ENCODE assay signal across 25 cellular contexts in genomic region chr12:1103051-1103450, GRCh38.
DNase-seq lines count a peak whose midpoint lies in the region; ATAC-seq, FAIRE-seq and TF ChIP-seq lines count a peak whose summit lies in the region.
"Had no signal": no experiment of that assay in that cellular context is flagged by ENCODE, and none has a peak within 500 bp of the region (broad histone marks: within the 10 kb centered on the region; RNA-seq: fewer than 3 reads in every experiment).

No MANE protein-coding gene starts in this region.

- H3K27ac Mint-ChIP-seq in activated naive CD4-positive, alpha-beta T cell treated with anti-CD3 and anti-CD28 coated beads, Interleukin-2, amount 10 ng/mL, durations not matched to agents 7 days and 5 days, result peak overlapping the region; percentile 15
- H3K27ac Mint-ChIP-seq in H9, result peak overlapping the region; percentile 9 to 67 (median 20); a peak in 3 of 7 replicates
- peak overlapping the region; percentile 32 for H3K27ac Mint-ChIP-seq in central memory CD8-positive, alpha-beta T cell (ENCODE audit: low read depth)
- no peak overlapping the region for H3K27ac Mint-ChIP-seq in neural progenitor cell

- peaks cover 3% of the 10 kb centered on the region for H3K79me1 ChIP-seq in H9 (ENCODE audit: insufficient read depth, low read depth, low read length, poor library complexity, severe bottlenecking)

- H3K23ac ChIP-seq in H9 (ENCODE audit: insufficient read length, low read depth, low read length), result no peak overlapping the region

- H2BK120ac ChIP-seq in H9 (ENCODE audit: low read depth, low read length, poor library complexity, severe bottlenecking), result no peak overlapping the region

- no peak for ATAC-seq in central memory CD8-positive, alpha-beta T cell (replicated peaks; ENCODE audit: extremely low read depth, poor library complexity, severe bottlenecking)
- ATAC-seq: CD8-positive, alpha-beta T cell had no signal

- H3K27me3 ChIP-seq in H9 (ENCODE audit: insufficient read depth, low read length) (no peaks in the 10 kb centered on the region), neural progenitor cell (no peaks in the 10 kb centered on the region), SK-N-SH (ENCODE audit: insufficient read depth) (no peaks in the 10 kb centered on the region)
- H3K27me3 ChIP-seq: BLaER1 had no signal

- no peaks in the 10 kb centered on the region for H3K79me2 ChIP-seq in H9 (ENCODE audit: insufficient read depth, low read length)
- peaks cover 29% of the 10 kb centered on the region for H3K79me2 ChIP-seq in neural progenitor cell (ENCODE audit: low read depth)
- peaks cover 50% of the 10 kb centered on the region for H3K79me2 ChIP-seq in SK-N-SH (ENCODE audit: insufficient read depth)

- H3T11ph ChIP-seq in H9 (ENCODE audit: low read length), result no peak overlapping the region

- H3K4me2 ChIP-seq in H9 (ENCODE audit: insufficient read depth, insufficient read length, low read length) (no peak overlapping the region), neural progenitor cell (peak overlapping the region; percentile 50), SK-N-SH (no peak overlapping the region)
- H3K4me2 ChIP-seq: BLaER1 had no signal

- DNase-seq in activated naive CD4-positive, alpha-beta T cell treated with anti-CD3 and anti-CD28 coated beads, Interleukin-2, amount 10 ng/mL, durations not matched to agents 7 days and 5 days, result no peak
- DNase-seq in activated naive CD4-positive, alpha-beta T cell treated with anti-CD3 and anti-CD28 coated beads, Interleukin-2, amount 50 U/mL, for 16 hours, result no peak
- no peak for DNase-seq in H9
- DNase-seq in central memory CD8-positive, alpha-beta T cell (ENCODE audit: low spot score in 2 of 2), result no peak
- DNase-seq in neural progenitor cell (ENCODE audit: low spot score), result peak; percentile 65
- no peak for DNase-seq in SK-N-SH
- no peak for DNase-seq in D721Med (ENCODE audit: insufficient read length, low spot score)
- DNase-seq: Caco-2; CD8-positive, alpha-beta T cell; DMS79 treated with DMSO at 0.1 percent for 48 hours; GF-D8; Karpas-422; NCI-H1092 treated with DMSO at 0.1 percent for 48 hours; NCI-H1436 treated with DMSO at 0.1 percent for 48 hours; NCI-H1930; NCI-H2107; NCI-H524; NCI-H748 treated with DMSO at 0.1 percent for 48 hours; NK-92 treated with Interleukin-12 subunit alpha and Interleukin-12 subunit beta, amount 100 ng/mL, for 24 hours; SHP77 had no signal

- H2BK15ac ChIP-seq in H9 (ENCODE audit: low read depth, low read length), result no peak overlapping the region

- H3K23me2 ChIP-seq in H9 (ENCODE audit: insufficient read length, low read depth, low read length, poor library complexity, severe bottlenecking), result no peaks in the 10 kb centered on the region

- no peak overlapping the region for H4K8ac ChIP-seq in H9 (replicated peaks; ENCODE audit: insufficient read length, low read depth, low read length)

- H2BK12ac ChIP-seq in H9 (ENCODE audit: insufficient read length, low read depth, low read length), result no peak overlapping the region

- no peak overlapping the region for H2BK5ac ChIP-seq in H9 (ENCODE audit: insufficient read length, low read length)

- H4K20me1 ChIP-seq in H9 (ENCODE audit: control insufficient read depth, insufficient read depth, insufficient read length) (no peaks in the 10 kb centered on the region), neural progenitor cell (ENCODE audit: low read depth) (peaks cover under 1% of the 10 kb centered on the region), SK-N-SH (ENCODE audit: insufficient read depth) (no peaks in the 10 kb centered on the region)

- no peak for TF ChIP-seq RAD21 in SK-N-SH (IDR thresholded peaks at IDR 0.05; ENCODE audit: low read length)

- no peak overlapping the region for H4K5ac ChIP-seq in H9 (ENCODE audit: insufficient read length, low read depth, low read length)

- no CpG with 5 or more reads among the region's 6 CpGs for WGBS in H9 (ENCODE audit: extremely low coverage, insufficient read length, low lambda C conversion rate)
- 93% methylated on average over 6 of the region's 6 CpGs for WGBS in SK-N-SH (ENCODE audit: low lambda C conversion rate)

- no peak overlapping the region for H3K9ac ChIP-seq in H9 (ENCODE audit: extremely low read depth, insufficient read length, low read length)
- H3K9ac ChIP-seq in neural progenitor cell, result no peak overlapping the region
- no peak overlapping the region for H3K9ac ChIP-seq in SK-N-SH
- H3K9ac ChIP-seq: BLaER1 had no signal

- H3K36me3 Mint-ChIP-seq in activated naive CD4-positive, alpha-beta T cell treated with anti-CD3 and anti-CD28 coated beads, Interleukin-2, amount 10 ng/mL, durations not matched to agents 7 days and 5 days, result peaks cover 2% of the 10 kb centered on the region
- peaks cover 0 to 3% (median 2%) of the 10 kb centered on the region in 3 experiments; a peak in 1 of 7 replicates for H3K36me3 Mint-ChIP-seq in H9 (ENCODE audit: insufficient read depth in 1 of 3, low read depth in 3 of 3)
- H3K36me3 Mint-ChIP-seq in central memory CD8-positive, alpha-beta T cell (ENCODE audit: insufficient read depth), result peaks cover 3% of the 10 kb centered on the region
- no peaks in the 10 kb centered on the region for H3K36me3 Mint-ChIP-seq in neural progenitor cell

- TF ChIP-seq EP300 in SK-N-SH (IDR thresholded peaks at IDR 0.05; ENCODE audit: borderline replicate concordance in 1 of 2, low read depth in 1 of 2, low read length in 1 of 2), result no peak

- H3K4ac ChIP-seq in H9 (ENCODE audit: low read depth, low read length), result no peak overlapping the region

- H3K4me3 Mint-ChIP-seq in activated naive CD4-positive, alpha-beta T cell treated with anti-CD3 and anti-CD28 coated beads, Interleukin-2, amount 10 ng/mL, durations not matched to agents 7 days and 5 days, result no peak overlapping the region
- no peak overlapping the region for H3K4me3 Mint-ChIP-seq in H9
- no peak overlapping the region for H3K4me3 Mint-ChIP-seq in central memory CD8-positive, alpha-beta T cell
- no peak overlapping the region for H3K4me3 Mint-ChIP-seq in neural progenitor cell
- H3K4me3 Mint-ChIP-seq: CD8-positive, alpha-beta T cell had no signal

- H3K9me3 Mint-ChIP-seq in activated naive CD4-positive, alpha-beta T cell treated with anti-CD3 and anti-CD28 coated beads, Interleukin-2, amount 10 ng/mL, durations not matched to agents 7 days and 5 days, result no peaks in the 10 kb centered on the region
- H3K9me3 Mint-ChIP-seq in H9 (no peaks in the 10 kb centered on the region), neural progenitor cell (no peaks in the 10 kb centered on the region)
- H3K9me3 Mint-ChIP-seq in central memory CD8-positive, alpha-beta T cell, result no peaks in the 10 kb centered on the region
- H3K9me3 Mint-ChIP-seq: CD8-positive, alpha-beta T cell had no signal

- H3K27me3 Mint-ChIP-seq in activated naive CD4-positive, alpha-beta T cell treated with anti-CD3 and anti-CD28 coated beads, Interleukin-2, amount 10 ng/mL, durations not matched to agents 7 days and 5 days, result no peaks in the 10 kb centered on the region
- H3K27me3 Mint-ChIP-seq in H9 (ENCODE audit: low read depth), result no peaks in the 10 kb centered on the region
- H3K27me3 Mint-ChIP-seq in central memory CD8-positive, alpha-beta T cell, result no peaks in the 10 kb centered on the region
- no peaks in the 10 kb centered on the region for H3K27me3 Mint-ChIP-seq in neural progenitor cell (ENCODE audit: insufficient read depth, low read depth)

- no peak overlapping the region for H3K14ac ChIP-seq in H9 (ENCODE audit: insufficient read depth, low read length)

- H3K36me3 ChIP-seq in neural progenitor cell (no peaks in the 10 kb centered on the region), SK-N-SH (replicated peaks in 1 of 2; ENCODE audit: control insufficient read depth in 1 of 2, insufficient read depth in 2 of 2, low read length in 1 of 2) (no peaks in the 10 kb centered on the region)

- H3K4me1 ChIP-seq in H9 (ENCODE audit: insufficient read depth, low read length) (no peaks in the 10 kb centered on the region), neural progenitor cell (peaks cover 39% of the 10 kb centered on the region), SK-N-SH (ENCODE audit: control insufficient read depth in 1 of 2, insufficient read depth in 2 of 2, low read depth in 1 of 2, low read length in 1 of 2) (no peaks in the 10 kb centered on the region; a peak in 1 of 4 replicates)
- H3K4me1 ChIP-seq: BLaER1 had no signal

- POLR2A ChIA-PET in SK-N-SH (lab: Yijun Ruan, JAX), result no interaction called here

- no peak overlapping the region for H3K18ac ChIP-seq in H9 (ENCODE audit: insufficient read length, low read depth, low read length)

- CTCF ChIA-PET in activated naive CD4-positive, alpha-beta T cell treated with anti-CD3 and anti-CD28 coated beads, Interleukin-2, amount 10 ng/mL, durations not matched to agents 7 days and 5 days (lab: Charles Lee), result interaction anchor here (1.2 to 3.0 kb wide), 2 partner anchors 10 to 15 kb away, joined by 5 to 14 read pairs; no protein-coding TSS in a partner anchor
- CTCF ChIA-PET in SK-N-SH (lab: Yijun Ruan, JAX), result interaction anchor here (1.4 to 6.0 kb wide), 5 partner anchors 10 to 480 kb away, joined by 4 to 49 read pairs (median 13); no protein-coding TSS in a partner anchor

- H3K56ac ChIP-seq in H9 (ENCODE audit: insufficient read length, low read depth, low read length), result no peak overlapping the region

- peaks cover 27% of the 10 kb centered on the region for H3K4me1 Mint-ChIP-seq in activated naive CD4-positive, alpha-beta T cell treated with anti-CD3 and anti-CD28 coated beads, Interleukin-2, amount 10 ng/mL, durations not matched to agents 7 days and 5 days
- H3K4me1 Mint-ChIP-seq in H9 (peaks cover 30 to 44% of the 10 kb centered on the region in 2 experiments), neural progenitor cell (peaks cover 29% of the 10 kb centered on the region)
- peaks cover 32% of the 10 kb centered on the region for H3K4me1 Mint-ChIP-seq in central memory CD8-positive, alpha-beta T cell

- H2AFZ ChIP-seq in H9 (ENCODE audit: low read length) (no peak overlapping the region), neural progenitor cell (replicated peaks) (no peak overlapping the region), SK-N-SH (ENCODE audit: low read depth) (no peak overlapping the region)

- H2BK20ac ChIP-seq in H9 (ENCODE audit: low read depth, low read length, poor library complexity, severe bottlenecking), result no peak overlapping the region

- TF ChIP-seq CTCF in H9 (conservative IDR thresholded peaks at IDR 0.05), result no peak
- no peak for TF ChIP-seq CTCF in neural progenitor cell (IDR thresholded peaks at IDR 0.05)
- no peak for TF ChIP-seq CTCF in SK-N-SH (IDR thresholded peaks at IDR 0.05)
- no peak for TF ChIP-seq CTCF in D721Med (IDR thresholded peaks at IDR 0.05; ENCODE audit: insufficient read depth, missing control alignments)

- no peak overlapping the region for H4K91ac ChIP-seq in H9 (ENCODE audit: insufficient read length, low read depth, low read length)

- H2AK5ac ChIP-seq in H9 (ENCODE audit: insufficient read length, low read length), result no peak overlapping the region

- H3K27ac ChIP-seq in H9 (ENCODE audit: insufficient read length, low read depth, low read length) (no peak overlapping the region), neural progenitor cell (no peak overlapping the region), SK-N-SH (ENCODE audit: low read depth in 2 of 2, low read length in 1 of 2) (no peak overlapping the region)
- H3K27ac ChIP-seq: BLaER1, HL-60, RWPE1, SK-N-MC had no signal

- peaks cover 9% of the 10 kb centered on the region for H3F3A ChIP-seq in neural progenitor cell (ENCODE audit: low read depth)
- H3F3A ChIP-seq in SK-N-SH (replicated peaks; ENCODE audit: insufficient read depth), result no peaks in the 10 kb centered on the region

- H3K4me3 ChIP-seq in neural progenitor cell (no peak overlapping the region), SK-N-SH (ENCODE audit: low read depth in 2 of 2, low read length in 1 of 2) (no peak overlapping the region)
- H3K4me3 ChIP-seq: BLaER1, SK-N-MC had no signal

- FAIRE-seq in D721Med (lab: Jason Lieb, UNC), result no peak
- FAIRE-seq: GM12891 had no signal

- H3K9me2 ChIP-seq in SK-N-SH, result no peaks in the 10 kb centered on the region

- H3K9me3 ChIP-seq in H9 (ENCODE audit: control insufficient read depth, low read depth, low read length) (no peaks in the 10 kb centered on the region), neural progenitor cell (ENCODE audit: low read depth) (no peaks in the 10 kb centered on the region), SK-N-SH (no peaks in the 10 kb centered on the region)
- H3K9me3 ChIP-seq: BLaER1, Caco-2 had no signal
